In the genomic region with DNA sequence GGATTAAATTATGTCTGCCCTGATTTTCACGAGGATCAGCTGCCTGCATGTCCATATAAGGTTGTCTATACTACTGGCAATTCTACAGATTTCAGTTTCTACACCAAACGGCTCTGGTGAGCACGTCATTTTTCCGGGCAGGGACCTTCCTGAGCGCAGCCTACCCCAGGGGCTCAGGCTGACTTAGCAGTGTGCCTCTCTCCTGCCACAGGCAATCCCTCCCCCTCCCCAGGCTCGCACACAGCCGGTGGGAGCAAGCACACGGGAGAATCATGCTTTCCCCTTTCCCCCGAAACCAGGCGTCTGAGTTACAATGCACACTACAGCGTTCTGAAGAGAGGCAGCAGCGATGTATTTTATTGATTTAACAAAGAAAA, we compare ENCODE assay signal across 8 cellular contexts. TPM values are rescaled to one million over a fixed set of nuclear protein-coding genes. Genes with fewer than 3 reads are reported as not detected.
A peak's percentile ranks its signal among the peaks of the same experiment; 100 is the strongest.
DNase-seq lines count a peak whose midpoint lies in the region; ATAC-seq lines count a peak whose summit lies in the region.

No MANE protein-coding gene starts in this region.

- H2BK12ac ChIP-seq in trophoblast cell (ENCODE audit: low read length) = no peak overlapping the region

- H4K91ac ChIP-seq in trophoblast cell (ENCODE audit: low read depth, low read length) = peak overlapping the region; percentile 27

- peak overlapping the region; percentile 58 for H3K23ac ChIP-seq in trophoblast cell (ENCODE audit: low read length)

- H4K12ac ChIP-seq in trophoblast cell (ENCODE audit: low read depth, low read length) = no peak overlapping the region

- peaks cover 49% of the 10 kb centered on the region for H3K79me2 ChIP-seq in trophoblast cell (ENCODE audit: control insufficient read depth, insufficient read depth, low read length, poor library complexity)

- DNase-seq in NCI-H2196 (lab: John Stamatoyannopoulos, UW; ENCODE audit: unreplicated experiment) (peak; percentile 3), NCI-H2196 treated with DMSO at 0.1 percent for 48 hours (lab: John Stamatoyannopoulos, UW; ENCODE audit: unreplicated experiment) (no peak), RPMI7951 (ENCODE audit: low read depth) (peak; percentile 91), head of caudate nucleus (peak in 29 of 42 donors; percentile 28 to 74 (median 52)), trophoblast cell (peak; percentile 72 to 74), inferior parietal cortex (ENCODE audit: extremely low spot score) (no peak)
- DNase-seq in activated naive CD4-positive, alpha-beta T cell treated with anti-CD3 and anti-CD28 coated beads, Interleukin-2, amount 50 U/mL, for 16 hours = peak; percentile 79

- H3K27ac ChIP-seq in trophoblast cell (ENCODE audit: low read depth, low read length) = peak overlapping the region; percentile 98

- peaks cover 53% of the 10 kb centered on the region for H3K79me1 ChIP-seq in trophoblast cell (ENCODE audit: low read length)

- no CpG with 5 or more reads among the region's 12 CpGs for WGBS in trophoblast cell (ENCODE audit: extremely low coverage, insufficient coverage, insufficient read length)

- H4K8ac ChIP-seq in trophoblast cell (ENCODE audit: low read depth, low read length) = peak overlapping the region; percentile 56

- H2AFZ ChIP-seq in trophoblast cell (ENCODE audit: insufficient read depth, low read length, poor library complexity) = no peak overlapping the region

- H3K9ac ChIP-seq in trophoblast cell (ENCODE audit: low read length) = peak overlapping the region; percentile 100

- H3K9me3 ChIP-seq in trophoblast cell (ENCODE audit: insufficient read depth, low read depth, low read length) = peaks cover 1% of the 10 kb centered on the region

- intact Hi-C loops in head of caudate nucleus (cut with DNase I) = loop anchor here (10.0 kb wide), 1 partner anchor 308 kb away; no protein-coding TSS in a partner anchor

- ATAC-seq in HG03045 (IDR thresholded peaks at IDR 0.05; ENCODE audit: unreplicated experiment) = peak; percentile 25

- H2BK120ac ChIP-seq in trophoblast cell (ENCODE audit: insufficient read depth, low read length, poor library complexity) = peak overlapping the region; percentile 1

- no peaks in the 10 kb centered on the region for H3K27me3 ChIP-seq in trophoblast cell (ENCODE audit: insufficient read depth, low read length)

- H3K14ac ChIP-seq in trophoblast cell (ENCODE audit: low read length) = peak overlapping the region; percentile 69

- H3K4me3 ChIP-seq in trophoblast cell (ENCODE audit: low read depth, low read length) = peak overlapping the region; percentile 96

- H3K4me2 ChIP-seq in trophoblast cell (ENCODE audit: low read length) = peak overlapping the region; percentile 65

- peak overlapping the region; percentile 88 for H2BK5ac ChIP-seq in trophoblast cell (ENCODE audit: low read depth, low read length, poor library complexity)

- H3K4ac ChIP-seq in trophoblast cell (ENCODE audit: low read depth, low read length) = peak overlapping the region; percentile 93

- peak overlapping the region; percentile 79 for H3K18ac ChIP-seq in trophoblast cell (ENCODE audit: low read length)

- H3K36me3 ChIP-seq in trophoblast cell (ENCODE audit: control insufficient read depth in 1 of 2, insufficient read depth in 2 of 2, low read length in 2 of 2) = peaks cover 36 to 42% of the 10 kb centered on the region in 2 experiments

- H2AK5ac ChIP-seq in trophoblast cell (ENCODE audit: low read length) = no peak overlapping the region

- peaks cover 26 to 37% of the 10 kb centered on the region in 2 experiments for H3K4me1 ChIP-seq in trophoblast cell (ENCODE audit: control insufficient read depth in 1 of 2, insufficient read depth in 2 of 2, low read length in 2 of 2)

RNA-seq across cellular contexts. Expression of gene KLF6, which starts 1.7 kb away (rescaled TPM):
- 20.3 and 23.3 TPM in 2 replicates for total RNA-seq in RPMI7951 (2014; rRNA removed; shearing (Covaris generic))
- 113 TPM in 2 replicates for polyA plus RNA-seq in trophoblast cell (2013)

Comparison
In these comparisons a context has a peak if more than half of its experiments do, and no peak if none do; other contexts are left out.
1. DNase-seq: peak in NCI-H2196 (single experiment), RPMI7951 (single experiment), activated naive CD4-positive, alpha-beta T cell treated with anti-CD3 and anti-CD28 coated beads, Interleukin-2, amount 50 U/mL, for 16 hours (single experiment), head of caudate nucleus (29 of 42) and trophoblast cell (2 of 2); none in NCI-H2196 treated with DMSO at 0.1 percent for 48 hours (single experiment) and inferior parietal cortex (single experiment).